14 cellular contexts compared by ENCODE assay signal in the genomic region with DNA sequence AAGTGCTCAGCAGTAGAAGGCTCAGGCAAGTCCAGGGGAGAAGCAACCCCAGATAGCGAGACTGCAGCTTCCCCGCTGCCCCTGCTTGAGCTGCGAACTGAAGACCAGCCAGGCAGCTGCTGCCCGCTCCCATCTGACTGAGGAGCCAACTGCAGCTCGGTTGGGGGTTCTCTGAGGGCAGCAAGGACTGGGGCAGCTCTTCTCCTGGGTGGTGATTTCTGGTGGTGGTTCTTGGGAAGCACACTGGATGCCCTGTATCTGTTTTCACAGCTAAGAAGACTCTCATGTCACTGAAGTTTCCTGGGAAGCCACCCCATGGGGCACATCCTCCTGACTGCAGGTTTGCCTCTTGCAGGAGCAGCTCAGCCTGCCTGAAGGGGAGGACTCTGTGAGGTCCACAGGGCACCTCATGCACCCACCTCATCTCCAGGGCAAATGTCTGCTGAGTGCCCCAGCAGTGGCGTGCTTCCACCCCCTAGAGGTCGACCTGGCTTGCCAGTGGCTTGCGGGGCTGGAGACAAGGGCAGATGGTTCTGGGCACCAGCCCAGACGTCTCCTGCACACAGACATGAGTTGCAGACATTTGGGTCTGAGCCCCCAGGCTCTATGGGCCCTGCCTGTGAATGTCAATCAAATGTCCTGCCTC.
DNase-seq lines count a peak whose midpoint lies in the region; ATAC-seq and TF ChIP-seq lines count a peak whose summit lies in the region.
"Had no signal": no experiment of that assay in that cellular context is flagged by ENCODE, and none has a peak within 500 bp of the region (broad histone marks: within the 10 kb centered on the region; RNA-seq: fewer than 3 reads in every experiment).

No MANE protein-coding gene starts in this region.

- H3K9me3 Mint-ChIP-seq in activated naive CD8-positive, alpha-beta T cell treated with anti-CD3 and anti-CD28 coated beads, Interleukin-2, amount 50 U/mL, for 24 hours: no peaks in the 10 kb centered on the region
- H3K9me3 Mint-ChIP-seq in activated naive CD8-positive, alpha-beta T cell treated with anti-CD3 and anti-CD28 coated beads for 36 hours: no peaks in the 10 kb centered on the region
- H3K9me3 Mint-ChIP-seq: activated B cell treated with CpG ODN at 0.5 μM for 24 hours had no signal

- H3K9me3 ChIP-seq in thoracic aorta: no peaks in the 10 kb centered on the region
- H3K9me3 ChIP-seq: BLaER1, prostate gland had no signal

- ATAC-seq in activated naive CD8-positive, alpha-beta T cell treated with anti-CD3 and anti-CD28 coated beads, Interleukin-2, amount 50 U/mL, for 24 hours: no peak
- ATAC-seq in thoracic aorta (ENCODE audit: insufficient number of reproducible peaks, low FRiP score, low read depth) (no peak), HG02885 (IDR thresholded peaks at IDR 0.05; ENCODE audit: poor library complexity, unreplicated experiment) (no peak)

- H3K27ac ChIP-seq in thoracic aorta: no peak overlapping the region
- H3K27ac ChIP-seq: BLaER1, prostate gland had no signal

- H3K36me3 Mint-ChIP-seq in activated naive CD8-positive, alpha-beta T cell treated with anti-CD3 and anti-CD28 coated beads, Interleukin-2, amount 50 U/mL, for 24 hours (ENCODE audit: low read depth): no peaks in the 10 kb centered on the region
- no peaks in the 10 kb centered on the region for H3K36me3 Mint-ChIP-seq in activated naive CD8-positive, alpha-beta T cell treated with anti-CD3 and anti-CD28 coated beads for 36 hours

- no peak overlapping the region for H3K27ac Mint-ChIP-seq in activated naive CD8-positive, alpha-beta T cell treated with anti-CD3 and anti-CD28 coated beads, Interleukin-2, amount 50 U/mL, for 24 hours
- H3K27ac Mint-ChIP-seq in activated naive CD8-positive, alpha-beta T cell treated with anti-CD3 and anti-CD28 coated beads for 36 hours: no peak overlapping the region
- H3K27ac Mint-ChIP-seq: activated B cell treated with CpG ODN at 0.5 μM for 24 hours had no signal

- H3K4me3 Mint-ChIP-seq in activated naive CD8-positive, alpha-beta T cell treated with anti-CD3 and anti-CD28 coated beads, Interleukin-2, amount 50 U/mL, for 24 hours: no peak overlapping the region
- H3K4me3 Mint-ChIP-seq in activated naive CD8-positive, alpha-beta T cell treated with anti-CD3 and anti-CD28 coated beads for 36 hours: no peak overlapping the region
- H3K4me3 Mint-ChIP-seq: activated B cell treated with CpG ODN at 0.5 μM for 24 hours had no signal

- H3K4me1 Mint-ChIP-seq in activated naive CD8-positive, alpha-beta T cell treated with anti-CD3 and anti-CD28 coated beads, Interleukin-2, amount 50 U/mL, for 24 hours: no peaks in the 10 kb centered on the region
- H3K4me1 Mint-ChIP-seq in activated naive CD8-positive, alpha-beta T cell treated with anti-CD3 and anti-CD28 coated beads for 36 hours: no peaks in the 10 kb centered on the region
- H3K4me1 Mint-ChIP-seq: activated B cell treated with CpG ODN at 0.5 μM for 24 hours had no signal

- DNase-seq in activated naive CD8-positive, alpha-beta T cell treated with anti-CD3 and anti-CD28 coated beads, Interleukin-2, amount 50 U/mL, for 24 hours: peak; percentile 3
- no peak for DNase-seq in activated naive CD8-positive, alpha-beta T cell treated with anti-CD3 and anti-CD28 coated beads for 36 hours
- peak; percentile 71 for DNase-seq in NCI-H748 (lab: John Stamatoyannopoulos, UW; ENCODE audit: unreplicated experiment)
- DNase-seq in hypothalamus (lab: John Stamatoyannopoulos, UW): peak in 33 of 51 donors; percentile 5 to 68 (median 30)
- DNase-seq in thoracic aorta (ENCODE audit: low spot score): no peak
- DNase-seq in central memory CD4-positive, alpha-beta T cell: no peak
- no peak for DNase-seq in NK-92 treated with Interleukin-12 subunit alpha and Interleukin-12 subunit beta, amount 100 ng/mL, for 24 hours (lab: John Stamatoyannopoulos, UW)
- DNase-seq: activated B cell treated with CpG ODN at 0.5 μM for 24 hours; mesenchymal stem cell; stimulated activated CD4-positive, alpha-beta T cell treated with anti-CD3 and anti-CD28 coated beads, Interleukin-4, amount 100 ng/mL, for 1 hour; stimulated activated naive CD4-positive, alpha-beta T cell treated with Interleukin-2 at 50 U/mL for 16 hours had no signal

- peak; percentile 27 for TF ChIP-seq CTCF in thoracic aorta (IDR thresholded peaks at IDR 0.05)

- H3K27me3 Mint-ChIP-seq in activated naive CD8-positive, alpha-beta T cell treated with anti-CD3 and anti-CD28 coated beads, Interleukin-2, amount 50 U/mL, for 24 hours: no peaks in the 10 kb centered on the region
- no peaks in the 10 kb centered on the region for H3K27me3 Mint-ChIP-seq in activated naive CD8-positive, alpha-beta T cell treated with anti-CD3 and anti-CD28 coated beads for 36 hours
- H3K27me3 Mint-ChIP-seq: activated B cell treated with CpG ODN at 0.5 μM for 24 hours had no signal

- peaks cover 0 to 33% of the 10 kb centered on the region in 2 donors for H3K4me1 ChIP-seq in thoracic aorta (ENCODE audit: control insufficient read depth in 1 of 2, low read depth in 2 of 2)
- H3K4me1 ChIP-seq: BLaER1, prostate gland had no signal

- no peaks in the 10 kb centered on the region for H3K36me3 ChIP-seq in thoracic aorta
- H3K36me3 ChIP-seq: BLaER1, prostate gland had no signal

- no peak overlapping the region for H3K4me3 ChIP-seq in thoracic aorta
- H3K4me3 ChIP-seq: BLaER1, prostate gland had no signal

- H3K27me3 ChIP-seq in thoracic aorta (replicated peaks; ENCODE audit: insufficient read depth): no peaks in the 10 kb centered on the region

Comparison
In these comparisons a context has a peak if more than half of its experiments do, and no peak if none do; other contexts are left out.
1. DNase-seq: peak in activated naive CD8-positive, alpha-beta T cell treated with anti-CD3 and anti-CD28 coated beads, Interleukin-2, amount 50 U/mL, for 24 hours (single experiment), NCI-H748 (single experiment) and hypothalamus (33 of 51); none in activated naive CD8-positive, alpha-beta T cell treated with anti-CD3 and anti-CD28 coated beads for 36 hours (single experiment), thoracic aorta (single experiment), central memory CD4-positive, alpha-beta T cell (single experiment) and NK-92 treated with Interleukin-12 subunit alpha and Interleukin-12 subunit beta, amount 100 ng/mL, for 24 hours (single experiment).